In the genomic region with DNA sequence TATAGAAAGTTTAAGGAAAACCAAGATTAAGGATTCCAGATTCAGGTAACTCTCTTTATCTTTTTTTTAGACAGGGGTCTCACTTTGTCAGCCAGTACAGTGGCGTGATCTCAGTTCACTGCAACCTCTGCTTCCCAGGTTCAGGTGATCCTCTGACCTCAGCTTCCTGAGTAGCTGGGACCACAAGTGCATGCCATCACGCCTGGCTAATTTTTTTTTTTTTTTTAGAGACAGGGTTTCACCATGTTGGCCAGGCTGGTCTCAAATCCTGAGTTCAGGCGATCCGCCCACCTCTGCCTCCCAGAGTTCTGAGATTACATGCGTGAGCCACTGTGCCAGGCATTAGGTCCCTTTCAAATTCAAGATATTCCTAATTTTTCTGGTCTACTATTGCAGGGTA, we compare ENCODE assay signal across 1 cellular context.
TF ChIP-seq lines count a peak whose summit lies in the region.

No MANE protein-coding gene starts in this region.

TF ChIP-seq in endothelial cell of umbilical vein, 7 proteins besides CTCF, POLR2A, EP300 and RAD21 (continued from another document):
- TF ChIP-seq POLR2AphosphoS5 (IDR thresholded peaks at IDR 0.05; ENCODE audit: insufficient read depth, low read depth, low read length) (no peak), MYC (IDR thresholded peaks at IDR 0.05; ENCODE audit: low read depth, low read length) (no peak), MAX (IDR thresholded peaks at IDR 0.05; ENCODE audit: insufficient read depth, insufficient read length) (no peak)
TF ChIP-seq in endothelial cell of umbilical vein: peak in this region for 0.
